Comparison of ENCODE assay signal across 8 cellular contexts in genomic region chr17:78359216-78359935, GRCh38. TPM values are rescaled to one million over a fixed set of nuclear protein-coding genes. Genes with fewer than 3 reads are reported as not detected.
A peak's percentile ranks its signal among the peaks of the same experiment; 100 is the strongest.
DNase-seq lines count a peak whose midpoint lies in the region; ATAC-seq and TF ChIP-seq lines count a peak whose summit lies in the region.

No MANE protein-coding gene starts in this region.

- H3K4me3 ChIP-seq in CD8-positive, alpha-beta T cell (ENCODE audit: low read depth, low read length): peak overlapping the region; percentile 95
- peak overlapping the region; percentile 43 to 59 for H3K4me3 ChIP-seq in prostate gland

- no peak for TF ChIP-seq POLR2A in prostate gland (IDR thresholded peaks at IDR 0.05)

- H3K27me3 ChIP-seq in CD8-positive, alpha-beta T cell (ENCODE audit: insufficient read depth, low read length): no peaks in the 10 kb centered on the region
- no peaks in the 10 kb centered on the region for H3K27me3 ChIP-seq in prostate gland (replicated peaks; ENCODE audit: insufficient read depth)

- no peaks in the 10 kb centered on the region for H3K9me3 Mint-ChIP-seq in CD8-positive, alpha-beta T cell
- no peaks in the 10 kb centered on the region for H3K9me3 Mint-ChIP-seq in activated T-helper 1 cell treated with anti-CD3 and anti-CD28 coated beads, Interleukin-12 subunit alpha, Interleukin-12 subunit beta, Interleukin-2, Interleukin-4 antibody, amounts not matched to agents 30 ng/mL and 10 ng/mL and 1 ng/mL, durations not matched to agents 14 hours and 24 hours and 36 hours

- H3K9me3 ChIP-seq in CD8-positive, alpha-beta T cell (ENCODE audit: low read length): no peaks in the 10 kb centered on the region
- H3K9me3 ChIP-seq in prostate gland: no peaks in the 10 kb centered on the region

- peak in 2 of 7 experiments; percentile 38 to 63 for DNase-seq in CD8-positive, alpha-beta T cell
- DNase-seq in activated T-helper 1 cell treated with anti-CD3 and anti-CD28 coated beads, Interleukin-12 subunit alpha, Interleukin-12 subunit beta, Interleukin-2, Interleukin-4 antibody, amounts not matched to agents 30 ng/mL and 10 ng/mL and 1 ng/mL, durations not matched to agents 14 hours and 24 hours and 36 hours (ENCODE audit: low spot score): peak; percentile 50
- DNase-seq in Right ventricle myocardium superior (no peak), prostate gland (ENCODE audit: low spot score) (no peak)

- no peak for TF ChIP-seq CTCF in CD8-positive, alpha-beta T cell (IDR thresholded peaks at IDR 0.05)
- no peak for TF ChIP-seq CTCF in prostate gland (IDR thresholded peaks at IDR 0.05)

- peak overlapping the region; percentile 86 for H3K27ac ChIP-seq in CD8-positive, alpha-beta T cell (ENCODE audit: low read depth, low read length)
- peak overlapping the region; percentile 69 to 82 for H3K27ac ChIP-seq in prostate gland

- no peak for ATAC-seq in CD8-positive, alpha-beta T cell
- ATAC-seq in HG02938 (IDR thresholded peaks at IDR 0.05; ENCODE audit: unreplicated experiment): peak; percentile 4
- peak; percentile 1 for ATAC-seq in Right ventricle myocardium superior (ENCODE audit: poor library complexity)
- ATAC-seq in HG03520 (IDR thresholded peaks at IDR 0.05; ENCODE audit: unreplicated experiment): no peak
- no peak for ATAC-seq in HG03175 (IDR thresholded peaks at IDR 0.05; ENCODE audit: unreplicated experiment)
- ATAC-seq in GM18861 (IDR thresholded peaks at IDR 0.05; ENCODE audit: unreplicated experiment): no peak

- peak overlapping the region; percentile 79 for H3K27ac Mint-ChIP-seq in CD8-positive, alpha-beta T cell
- H3K27ac Mint-ChIP-seq in activated T-helper 1 cell treated with anti-CD3 and anti-CD28 coated beads, Interleukin-12 subunit alpha, Interleukin-12 subunit beta, Interleukin-2, Interleukin-4 antibody, amounts not matched to agents 30 ng/mL and 10 ng/mL and 1 ng/mL, durations not matched to agents 14 hours and 24 hours and 36 hours: peak overlapping the region; percentile 70

- CTCF ChIA-PET in CD8-positive, alpha-beta T cell (lab: Charles Lee): interaction anchor here (0.6 to 6.5 kb wide), 9 partner anchors 11 to 334 kb away, joined by 3 to 52 read pairs (median 5); no protein-coding TSS in a partner anchor

- H3K4me1 ChIP-seq in CD8-positive, alpha-beta T cell (ENCODE audit: insufficient read depth, low read length): peaks cover 42% of the 10 kb centered on the region
- peaks cover 7% of the 10 kb centered on the region for H3K4me1 ChIP-seq in prostate gland (replicated peaks)

- peak overlapping the region; percentile 82 for H3K4me3 Mint-ChIP-seq in CD8-positive, alpha-beta T cell
- H3K4me3 Mint-ChIP-seq in activated T-helper 1 cell treated with anti-CD3 and anti-CD28 coated beads, Interleukin-12 subunit alpha, Interleukin-12 subunit beta, Interleukin-2, Interleukin-4 antibody, amounts not matched to agents 30 ng/mL and 10 ng/mL and 1 ng/mL, durations not matched to agents 14 hours and 24 hours and 36 hours: peak overlapping the region; percentile 94

- peaks cover 21% of the 10 kb centered on the region for H3K36me3 Mint-ChIP-seq in CD8-positive, alpha-beta T cell
- peaks cover 33% of the 10 kb centered on the region for H3K36me3 Mint-ChIP-seq in activated T-helper 1 cell treated with anti-CD3 and anti-CD28 coated beads, Interleukin-12 subunit alpha, Interleukin-12 subunit beta, Interleukin-2, Interleukin-4 antibody, amounts not matched to agents 30 ng/mL and 10 ng/mL and 1 ng/mL, durations not matched to agents 14 hours and 24 hours and 36 hours (ENCODE audit: low read depth)

- H3K4me1 Mint-ChIP-seq in CD8-positive, alpha-beta T cell (ENCODE audit: low read depth): peaks cover 47% of the 10 kb centered on the region
- H3K4me1 Mint-ChIP-seq in activated T-helper 1 cell treated with anti-CD3 and anti-CD28 coated beads, Interleukin-12 subunit alpha, Interleukin-12 subunit beta, Interleukin-2, Interleukin-4 antibody, amounts not matched to agents 30 ng/mL and 10 ng/mL and 1 ng/mL, durations not matched to agents 14 hours and 24 hours and 36 hours (ENCODE audit: low read depth): peaks cover 50% of the 10 kb centered on the region

- peaks cover 16% of the 10 kb centered on the region for H3K36me3 ChIP-seq in CD8-positive, alpha-beta T cell (ENCODE audit: insufficient read depth, low read length)
- no peaks in the 10 kb centered on the region for H3K36me3 ChIP-seq in prostate gland

- WGBS in prostate gland: under 1% methylated on average over 64 of the region's 76 CpGs

- no peaks in the 10 kb centered on the region for H3K27me3 Mint-ChIP-seq in CD8-positive, alpha-beta T cell (ENCODE audit: low read depth)
- no peaks in the 10 kb centered on the region for H3K27me3 Mint-ChIP-seq in activated T-helper 1 cell treated with anti-CD3 and anti-CD28 coated beads, Interleukin-12 subunit alpha, Interleukin-12 subunit beta, Interleukin-2, Interleukin-4 antibody, amounts not matched to agents 30 ng/mL and 10 ng/mL and 1 ng/mL, durations not matched to agents 14 hours and 24 hours and 36 hours (ENCODE audit: insufficient read depth)

- intact Hi-C loops in CD8-positive, alpha-beta T cell (cut with DNase I, micrococcal nuclease): loop anchor here in 1 of 2 experiments (2.0 kb wide), 1 partner anchor 481 kb away; the partner anchor contains the start of gene USP36
- intact Hi-C loops in activated T-helper 1 cell treated with anti-CD3 and anti-CD28 coated beads, Interleukin-12 subunit alpha, Interleukin-12 subunit beta, Interleukin-2, Interleukin-4 antibody, amounts not matched to agents 30 ng/mL and 10 ng/mL and 1 ng/mL, durations not matched to agents 14 hours and 24 hours and 36 hours (cut with micrococcal nuclease): loop anchor here (5.0 kb wide), 1 partner anchor 227 kb away; the partner anchor contains the start of gene TMC8
- intact Hi-C loops in Right ventricle myocardium superior (cut with DNase I): loop anchor here (5.0 kb wide), 1 partner anchor 67 kb away; no protein-coding TSS in a partner anchor
- intact Hi-C loops in prostate gland (cut with DNase I): no loop called here

- POLR2A ChIA-PET in CD8-positive, alpha-beta T cell (lab: Charles Lee): interaction anchor here (0.7 to 2.6 kb wide), 4 partner anchors 9 to 20 kb away, joined by 4 to 19 read pairs (median 8); no protein-coding TSS in a partner anchor

RNA-seq across cellular contexts. Expression of gene SOCS3, which starts 0.5 kb away (rescaled TPM):
- total RNA-seq in CD8-positive, alpha-beta T cell: 100 to 1,000 TPM; 279 to 283 TPM
- 75.4 and 76.3 TPM in 2 replicates for total RNA-seq in activated T-helper 1 cell treated with anti-CD3 and anti-CD28 coated beads, Interleukin-12 subunit alpha, Interleukin-12 subunit beta, Interleukin-2, Interleukin-4 antibody, amounts not matched to agents 30 ng/mL and 10 ng/mL and 1 ng/mL, durations not matched to agents 14 hours and 24 hours and 36 hours
- 10.5 TPM for total RNA-seq in Right ventricle myocardium superior
- 10 to 100 TPM; 10.6 to 59.6 TPM for total RNA-seq in prostate gland

RNA-seq across cellular contexts. Expression of gene PGS1, which starts 19.1 kb away (rescaled TPM):
- 10 to 100 TPM; 34.6 to 36.3 TPM for total RNA-seq in CD8-positive, alpha-beta T cell
- 71.9 and 73.5 TPM in 2 replicates for total RNA-seq in activated T-helper 1 cell treated with anti-CD3 and anti-CD28 coated beads, Interleukin-12 subunit alpha, Interleukin-12 subunit beta, Interleukin-2, Interleukin-4 antibody, amounts not matched to agents 30 ng/mL and 10 ng/mL and 1 ng/mL, durations not matched to agents 14 hours and 24 hours and 36 hours
- 18.1 TPM for total RNA-seq in Right ventricle myocardium superior
- total RNA-seq in prostate gland: 10 to 100 TPM; 29.2 to 57.4 TPM

Comparison
In these comparisons a context has a peak if more than half of its experiments do, and no peak if none do; other contexts are left out.
1. ATAC-seq: peak in HG02938 (single experiment) and Right ventricle myocardium superior (single experiment); none in CD8-positive, alpha-beta T cell (single experiment), HG03520 (single experiment), HG03175 (single experiment) and GM18861 (single experiment).